8 cellular contexts compared by ENCODE assay signal in genomic region chr6:35452186-35453090, GRCh38. TPM values are rescaled to one million over a fixed set of nuclear protein-coding genes. Genes with fewer than 3 reads are reported as not detected.
DNase-seq lines count a peak whose midpoint lies in the region; ATAC-seq, FAIRE-seq and TF ChIP-seq lines count a peak whose summit lies in the region.

Gene FANCE, plus strand, starts transcription at chr6:35452338. Its CDS starts 208 bp downstream, at chr6:35452546.

- no peak within 1 kb of the TSS for H3K27ac ChIP-seq in pancreas
- H3K27ac ChIP-seq in thyroid gland, result peak within 1 kb of the TSS in 2 of 3 donors; percentile 51 to 69

- POLR2A ChIA-PET in activated naive CD8-positive, alpha-beta T cell treated with anti-CD3 and anti-CD28 coated beads, Interleukin-2, amount 10 ng/mL, durations not matched to agents 7 days and 5 days (lab: Charles Lee), result interaction anchor here (0.6 to 2.6 kb wide), 9 partner anchors 15 to 157 kb away, joined by 3 to 11 read pairs (median 5); partner anchors contain the start of genes DEF6 and PPARD

- peak; percentile 90 for DNase-seq in GM12891 (ENCODE audit: insufficient read length, low spot score)
- peak; percentile 82 for DNase-seq in NCI-H1105 treated with DMSO at 0.1 percent for 48 hours (lab: John Stamatoyannopoulos, UW)
- peak; percentile 48 to 81 for DNase-seq in SW 1271 (lab: John Stamatoyannopoulos, UW)
- DNase-seq in activated naive CD8-positive, alpha-beta T cell treated with anti-CD3 and anti-CD28 coated beads, Interleukin-2, amount 10 ng/mL, durations not matched to agents 7 days and 5 days, result peak; percentile 95
- DNase-seq in Right ventricle myocardium inferior (ENCODE audit: missing footprints), result peak; percentile 98
- peak; percentile 89 to 100 (median 97) for DNase-seq in pancreas
- peak; percentile 92 to 94 for DNase-seq in thyroid gland

- WGBS in pancreas, 2 donors, result 1 to 2% methylated on average over 80 to 87 of the region's 87 CpGs
- WGBS in thyroid gland, 2 donors, result 4 to 10% methylated on average over 15 to 31 of the region's 87 CpGs

- peak within 1 kb of the TSS; percentile 69 for H3K27ac Mint-ChIP-seq in activated naive CD8-positive, alpha-beta T cell treated with anti-CD3 and anti-CD28 coated beads, Interleukin-2, amount 10 ng/mL, durations not matched to agents 7 days and 5 days

- H3K36me3 ChIP-seq in pancreas (no peaks in the 10 kb centered on the region), thyroid gland (no peaks in the 10 kb centered on the region)

- peaks cover 4% of the 10 kb centered on the region for H3K27me3 Mint-ChIP-seq in activated naive CD8-positive, alpha-beta T cell treated with anti-CD3 and anti-CD28 coated beads, Interleukin-2, amount 10 ng/mL, durations not matched to agents 7 days and 5 days

- H3K9me3 ChIP-seq in pancreas (no peaks in the 10 kb centered on the region), thyroid gland (no peaks in the 10 kb centered on the region)

- H3K4me1 ChIP-seq in pancreas, result peaks cover 0 to 11% (median 0%) of the 10 kb centered on the region in 3 donors
- peaks cover 11 to 19% of the 10 kb centered on the region in 2 donors for H3K4me1 ChIP-seq in thyroid gland

- H3K4me3 ChIP-seq in pancreas, result peak within 1 kb of the TSS; percentile 62 to 73 (median 65)
- peak within 1 kb of the TSS; percentile 3 to 60 (median 57) for H3K4me3 ChIP-seq in thyroid gland (replicated peaks in 1 of 3)

- FAIRE-seq in GM12891 (lab: Jason Lieb, UNC) (peak; percentile 96), pancreas (lab: Jason Lieb, UNC) (no peak)

- peaks cover 14% of the 10 kb centered on the region for H3K36me3 Mint-ChIP-seq in activated naive CD8-positive, alpha-beta T cell treated with anti-CD3 and anti-CD28 coated beads, Interleukin-2, amount 10 ng/mL, durations not matched to agents 7 days and 5 days

- peaks cover 40% of the 10 kb centered on the region for H3K4me1 Mint-ChIP-seq in activated naive CD8-positive, alpha-beta T cell treated with anti-CD3 and anti-CD28 coated beads, Interleukin-2, amount 10 ng/mL, durations not matched to agents 7 days and 5 days

- H3K27me3 ChIP-seq in pancreas, result no peaks in the 10 kb centered on the region
- no peaks in the 10 kb centered on the region for H3K27me3 ChIP-seq in thyroid gland

- ATAC-seq in HG02642 (IDR thresholded peaks at IDR 0.05; ENCODE audit: poor library complexity, unreplicated experiment), result peak; percentile 93
- peak; percentile 80 for ATAC-seq in activated naive CD8-positive, alpha-beta T cell treated with anti-CD3 and anti-CD28 coated beads, Interleukin-2, amount 10 ng/mL, durations not matched to agents 7 days and 5 days (ENCODE audit: low read depth)
- peak; percentile 97 for ATAC-seq in Right ventricle myocardium inferior
- ATAC-seq in pancreas, result peak; percentile 97 to 98 (median 98)

- TF ChIP-seq POLR2A in GM12891 (IDR thresholded peaks at IDR 0.05; ENCODE audit: low read depth, low read length) (no peak), thyroid gland (IDR thresholded peaks at IDR 0.05) (peak in 1 of 2 donors; percentile 68)

- intact Hi-C loops in Right ventricle myocardium inferior (cut with DNase I) (no loop called here), pancreas (cut with DNase I) (no loop called here), thyroid gland (cut with DNase I) (no loop called here)

- TF ChIP-seq CTCF in pancreas (IDR thresholded peaks at IDR 0.05) (no peak), thyroid gland (IDR thresholded peaks at IDR 0.05) (no peak)

- H3K4me3 Mint-ChIP-seq in activated naive CD8-positive, alpha-beta T cell treated with anti-CD3 and anti-CD28 coated beads, Interleukin-2, amount 10 ng/mL, durations not matched to agents 7 days and 5 days, result peak within 1 kb of the TSS; percentile 86

- no peaks in the 10 kb centered on the region for H3K9me3 Mint-ChIP-seq in activated naive CD8-positive, alpha-beta T cell treated with anti-CD3 and anti-CD28 coated beads, Interleukin-2, amount 10 ng/mL, durations not matched to agents 7 days and 5 days

TF ChIP-seq in GM12891, 5 proteins besides CTCF, POLR2A, EP300 and RAD21:
- TF ChIP-seq POU2F2 (IDR thresholded peaks at IDR 0.05; ENCODE audit: low read depth, low read length) (no peak), SPI1 (IDR thresholded peaks at IDR 0.05; ENCODE audit: low read depth, low read length) (no peak), TAF1 (IDR thresholded peaks at IDR 0.05; ENCODE audit: low read depth, low read length) (no peak), PAX5 (IDR thresholded peaks at IDR 0.05; ENCODE audit: insufficient read depth, low read length, severe bottlenecking) (no peak), POLR2AphosphoS5 (IDR thresholded peaks at IDR 0.05; ENCODE audit: low read depth, low read length) (no peak)

RNA-seq across cellular contexts. Expression of gene FANCE, which starts in this region (rescaled TPM):
- polyA plus RNA-seq in GM12891 (2012; ENCODE audit: low read depth, missing spikeins), result 3.6 TPM
- total RNA-seq in activated naive CD8-positive, alpha-beta T cell treated with anti-CD3 and anti-CD28 coated beads, Interleukin-2, amount 10 ng/mL, durations not matched to agents 7 days and 5 days, result 10 to 100 TPM; 14.9 to 15.9 TPM
- total RNA-seq in Right ventricle myocardium inferior (4.1 TPM), pancreas (1 to 10 TPM; 2.0 to 4.0 (median 2.7) TPM), thyroid gland (1 to 10 TPM; 4.1 to 6.6 (median 6.2) TPM)
- polyA plus RNA-seq in pancreas, result 1 to 10 TPM; 1.7 to 2.1 TPM

Comparison
In these comparisons a context has a peak if more than half of its experiments do, and no peak if none do; other contexts are left out.
1. H3K27ac ChIP-seq: peak in thyroid gland (2 of 3); none in pancreas (0 of 4).
2. Peak in every context shown above with its lines, with median percentiles within 50 percentile points of each other: DNase-seq and ATAC-seq.